In the genomic region with DNA sequence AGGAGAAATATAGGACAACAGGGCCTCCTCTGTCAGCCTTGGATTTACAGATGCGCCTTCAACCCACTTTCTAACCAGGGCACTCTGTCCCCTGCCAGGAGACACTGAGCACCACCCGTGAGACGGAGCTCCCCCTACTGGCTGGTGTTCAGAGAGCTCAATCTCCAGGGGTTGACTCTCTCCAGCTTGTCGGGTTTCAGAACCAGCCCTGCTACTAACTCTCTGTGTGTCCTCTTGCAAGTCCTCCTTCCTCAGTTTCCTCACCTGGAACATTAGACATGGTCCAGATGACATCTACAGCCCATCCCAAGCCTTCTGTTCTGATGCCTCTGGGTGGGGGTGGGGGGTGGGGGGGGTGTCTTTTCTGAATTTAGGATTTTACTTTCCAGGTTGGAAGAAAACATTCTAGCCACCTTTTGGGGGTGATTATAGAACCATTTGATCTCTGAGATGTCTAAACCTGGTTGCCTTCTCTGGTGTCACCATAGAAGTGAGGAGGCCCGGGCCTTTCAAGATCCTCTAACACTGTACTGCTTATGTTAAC, we compare ENCODE assay signal across 8 cellular contexts.
DNase-seq lines count a peak whose midpoint lies in the region; ATAC-seq, FAIRE-seq and TF ChIP-seq lines count a peak whose summit lies in the region.

No MANE protein-coding gene starts in this region.

- peak; percentile 37 to 67 (median 46) for DNase-seq in CD4-positive, alpha-beta T cell
- DNase-seq in H54 (ENCODE audit: insufficient read length, low spot score) (peak; percentile 84), NCI-H2227 treated with DMSO at 0.1 percent for 48 hours (lab: John Stamatoyannopoulos, UW) (peak; percentile 4), coronary artery (ENCODE audit: low spot score) (no peak)
- DNase-seq in activated CD4-positive, alpha-beta T cell treated with anti-CD3 and anti-CD28 coated beads, Interleukin-2, amount 10 ng/mL, durations not matched to agents 24 days and 14 days: peak; percentile 91
- DNase-seq in stimulated activated CD4-positive, alpha-beta T cell treated with anti-CD3 and anti-CD28 coated beads, TNF-alpha, amount 100 ng/mL, for 4 hours (ENCODE audit: low read depth in 3 of 3): peak; percentile 31 to 42 (median 40)

- no peak overlapping the region for H3K4me3 Mint-ChIP-seq in CD4-positive, alpha-beta T cell
- H3K4me3 Mint-ChIP-seq in activated CD4-positive, alpha-beta T cell treated with anti-CD3 and anti-CD28 coated beads, Interleukin-2, amount 10 ng/mL, durations not matched to agents 24 days and 14 days: no peak overlapping the region

- no peak overlapping the region for H3K4me3 ChIP-seq in coronary artery
- H3K4me3 ChIP-seq in liver (ENCODE audit: low read depth in 1 of 3, low read length in 3 of 3): no peak overlapping the region

- 31% methylated on average over 5 of the region's 5 CpGs for WGBS in liver

- no peaks in the 10 kb centered on the region for H3K9me3 ChIP-seq in CD4-positive, alpha-beta T cell (ENCODE audit: control insufficient read depth, low read length)
- no peaks in the 10 kb centered on the region for H3K9me3 ChIP-seq in liver (ENCODE audit: control insufficient read depth in 4 of 4, low read length in 3 of 4)

- H3K27ac ChIP-seq in CD4-positive, alpha-beta T cell (ENCODE audit: low read depth, low read length): no peak overlapping the region
- H3K27ac ChIP-seq in coronary artery (peak overlapping the region in 1 of 2 donors; percentile 5), liver (ENCODE audit: low read depth in 1 of 2, low read length in 2 of 2) (no peak overlapping the region)

- no peak for TF ChIP-seq POLR2A in H54 (IDR thresholded peaks at IDR 0.05; ENCODE audit: low read depth, low read length)

- H3K27me3 ChIP-seq in CD4-positive, alpha-beta T cell (ENCODE audit: control insufficient read depth, insufficient read depth, low read length): no peaks in the 10 kb centered on the region
- H3K27me3 ChIP-seq in liver (ENCODE audit: control insufficient read depth in 4 of 4, insufficient read depth in 4 of 4, low read length in 3 of 4): no peaks in the 10 kb centered on the region

- no peak overlapping the region for H3K9ac ChIP-seq in liver (ENCODE audit: low read depth in 1 of 2, low read length in 2 of 2)

- FAIRE-seq in H54 (lab: Jason Lieb, UNC): peak; percentile 86

- peak; percentile 88 to 91 for TF ChIP-seq RAD21 in liver (IDR thresholded peaks at IDR 0.05)

- H3K36me3 Mint-ChIP-seq in CD4-positive, alpha-beta T cell (ENCODE audit: low read depth): no peaks in the 10 kb centered on the region
- no peaks in the 10 kb centered on the region for H3K36me3 Mint-ChIP-seq in activated CD4-positive, alpha-beta T cell treated with anti-CD3 and anti-CD28 coated beads, Interleukin-2, amount 10 ng/mL, durations not matched to agents 24 days and 14 days (ENCODE audit: low read depth)

- CTCF ChIA-PET in CD4-positive, alpha-beta T cell (lab: Charles Lee): interaction anchor here (0.7 to 1.7 kb wide), 3 partner anchors 9 to 610 kb away, joined by 3 to 7 read pairs (median 4); no protein-coding TSS in a partner anchor

- no peaks in the 10 kb centered on the region for H3K9me3 Mint-ChIP-seq in CD4-positive, alpha-beta T cell
- H3K9me3 Mint-ChIP-seq in activated CD4-positive, alpha-beta T cell treated with anti-CD3 and anti-CD28 coated beads, Interleukin-2, amount 10 ng/mL, durations not matched to agents 24 days and 14 days: no peaks in the 10 kb centered on the region

- peak; percentile 46 for ATAC-seq in CD4-positive, alpha-beta T cell (ENCODE audit: poor library complexity)
- ATAC-seq in HG02970 (IDR thresholded peaks at IDR 0.05; ENCODE audit: low FRiP score, unreplicated experiment): no peak

- H3K4me1 Mint-ChIP-seq in CD4-positive, alpha-beta T cell (ENCODE audit: low read depth): no peaks in the 10 kb centered on the region
- no peaks in the 10 kb centered on the region for H3K4me1 Mint-ChIP-seq in activated CD4-positive, alpha-beta T cell treated with anti-CD3 and anti-CD28 coated beads, Interleukin-2, amount 10 ng/mL, durations not matched to agents 24 days and 14 days

- peak; percentile 58 for TF ChIP-seq CTCF in CD4-positive, alpha-beta T cell (IDR thresholded peaks at IDR 0.05)
- TF ChIP-seq CTCF in coronary artery (IDR thresholded peaks at IDR 0.05) (peak; percentile 48), liver (IDR thresholded peaks at IDR 0.05; ENCODE audit: low read depth, low read length, missing input control) (peak; percentile 75)

- peaks cover 0 to 10% (median 4%) of the 10 kb centered on the region in 4 donors for H3K4me1 ChIP-seq in liver (ENCODE audit: control insufficient read depth in 4 of 4, insufficient read depth in 4 of 4, low read length in 3 of 4)

- POLR2A ChIA-PET in CD4-positive, alpha-beta T cell (lab: Charles Lee): no interaction called here

- intact Hi-C loops in CD4-positive, alpha-beta T cell (cut with DNase I, micrococcal nuclease): loop anchor here in 1 of 2 experiments (5.0 to 10.0 kb wide), 2 partner anchors 403 to 540 kb away; no protein-coding TSS in a partner anchor
- intact Hi-C loops in activated CD4-positive, alpha-beta T cell treated with anti-CD3 and anti-CD28 coated beads, Interleukin-2, amount 10 ng/mL, durations not matched to agents 24 days and 14 days (cut with micrococcal nuclease): loop anchor here (1.0 to 10.0 kb wide), 3 partner anchors 235 to 537 kb away; no protein-coding TSS in a partner anchor

- no peaks in the 10 kb centered on the region for H3K36me3 ChIP-seq in liver (ENCODE audit: control insufficient read depth in 4 of 4, insufficient read depth in 3 of 4, low read depth in 1 of 4, low read length in 3 of 4)

- H3K27me3 Mint-ChIP-seq in CD4-positive, alpha-beta T cell: peaks cover 20% of the 10 kb centered on the region
- H3K27me3 Mint-ChIP-seq in activated CD4-positive, alpha-beta T cell treated with anti-CD3 and anti-CD28 coated beads, Interleukin-2, amount 10 ng/mL, durations not matched to agents 24 days and 14 days: peaks cover 4% of the 10 kb centered on the region

- H3K27ac Mint-ChIP-seq in CD4-positive, alpha-beta T cell: no peak overlapping the region
- H3K27ac Mint-ChIP-seq in activated CD4-positive, alpha-beta T cell treated with anti-CD3 and anti-CD28 coated beads, Interleukin-2, amount 10 ng/mL, durations not matched to agents 24 days and 14 days: no peak overlapping the region

TF ChIP-seq in liver, 16 proteins besides CTCF, POLR2A, EP300 and RAD21 (continues in another document):
- TF ChIP-seq, protein P1, sequence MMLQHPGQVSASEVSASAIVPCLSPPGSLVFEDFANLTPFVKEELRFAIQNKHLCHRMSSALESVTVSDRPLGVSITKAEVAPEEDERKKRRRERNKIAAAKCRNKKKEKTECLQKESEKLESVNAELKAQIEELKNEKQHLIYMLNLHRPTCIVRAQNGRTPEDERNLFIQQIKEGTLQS (IDR thresholded peaks at IDR 0.05): no peak
- TF ChIP-seq EGR1 (IDR thresholded peaks at IDR 0.05; ENCODE audit: low read depth in 2 of 2) (no peak), HNF4A (conservative IDR thresholded peaks at IDR 0.05) (no peak), GABPA (IDR thresholded peaks at IDR 0.05 in 1 of 2, conservative IDR thresholded peaks at IDR 0.05 in 1 of 2) (no peak), HNF4G (IDR thresholded peaks at IDR 0.05) (no peak), NR2F2 (IDR thresholded peaks at IDR 0.05) (no peak), JUND (IDR thresholded peaks at IDR 0.05) (no peak), RXRA (IDR thresholded peaks at IDR 0.05) (no peak), FOXA2 (IDR thresholded peaks at IDR 0.05) (no peak), FOXA1 (IDR thresholded peaks at IDR 0.05) (no peak)
- TF ChIP-seq, protein P2, sequence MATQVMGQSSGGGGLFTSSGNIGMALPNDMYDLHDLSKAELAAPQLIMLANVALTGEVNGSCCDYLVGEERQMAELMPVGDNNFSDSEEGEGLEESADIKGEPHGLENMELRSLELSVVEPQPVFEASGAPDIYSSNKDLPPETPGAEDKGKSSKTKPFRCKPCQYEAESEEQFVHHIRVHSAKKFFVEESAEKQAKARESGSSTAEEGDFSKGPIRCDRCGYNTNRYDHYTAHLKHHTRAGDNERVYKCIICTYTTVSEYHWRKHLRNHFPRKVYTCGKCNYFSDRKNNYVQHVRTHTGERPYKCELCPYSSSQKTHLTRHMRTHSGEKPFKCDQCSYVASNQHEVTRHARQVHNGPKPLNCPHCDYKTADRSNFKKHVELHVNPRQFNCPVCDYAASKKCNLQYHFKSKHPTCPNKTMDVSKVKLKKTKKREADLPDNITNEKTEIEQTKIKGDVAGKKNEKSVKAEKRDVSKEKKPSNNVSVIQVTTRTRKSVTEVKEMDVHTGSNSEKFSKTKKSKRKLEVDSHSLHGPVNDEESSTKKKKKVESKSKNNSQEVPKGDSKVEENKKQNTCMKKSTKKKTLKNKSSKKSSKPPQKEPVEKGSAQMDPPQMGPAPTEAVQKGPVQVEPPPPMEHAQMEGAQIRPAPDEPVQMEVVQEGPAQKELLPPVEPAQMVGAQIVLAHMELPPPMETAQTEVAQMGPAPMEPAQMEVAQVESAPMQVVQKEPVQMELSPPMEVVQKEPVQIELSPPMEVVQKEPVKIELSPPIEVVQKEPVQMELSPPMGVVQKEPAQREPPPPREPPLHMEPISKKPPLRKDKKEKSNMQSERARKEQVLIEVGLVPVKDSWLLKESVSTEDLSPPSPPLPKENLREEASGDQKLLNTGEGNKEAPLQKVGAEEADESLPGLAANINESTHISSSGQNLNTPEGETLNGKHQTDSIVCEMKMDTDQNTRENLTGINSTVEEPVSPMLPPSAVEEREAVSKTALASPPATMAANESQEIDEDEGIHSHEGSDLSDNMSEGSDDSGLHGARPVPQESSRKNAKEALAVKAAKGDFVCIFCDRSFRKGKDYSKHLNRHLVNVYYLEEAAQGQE (IDR thresholded peaks at IDR 0.05): no peak
- TF ChIP-seq, protein P3, sequence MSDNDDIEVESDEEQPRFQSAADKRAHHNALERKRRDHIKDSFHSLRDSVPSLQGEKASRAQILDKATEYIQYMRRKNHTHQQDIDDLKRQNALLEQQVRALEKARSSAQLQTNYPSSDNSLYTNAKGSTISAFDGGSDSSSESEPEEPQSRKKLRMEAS (IDR thresholded peaks at IDR 0.05): no peak
- TF ChIP-seq, protein P4, sequence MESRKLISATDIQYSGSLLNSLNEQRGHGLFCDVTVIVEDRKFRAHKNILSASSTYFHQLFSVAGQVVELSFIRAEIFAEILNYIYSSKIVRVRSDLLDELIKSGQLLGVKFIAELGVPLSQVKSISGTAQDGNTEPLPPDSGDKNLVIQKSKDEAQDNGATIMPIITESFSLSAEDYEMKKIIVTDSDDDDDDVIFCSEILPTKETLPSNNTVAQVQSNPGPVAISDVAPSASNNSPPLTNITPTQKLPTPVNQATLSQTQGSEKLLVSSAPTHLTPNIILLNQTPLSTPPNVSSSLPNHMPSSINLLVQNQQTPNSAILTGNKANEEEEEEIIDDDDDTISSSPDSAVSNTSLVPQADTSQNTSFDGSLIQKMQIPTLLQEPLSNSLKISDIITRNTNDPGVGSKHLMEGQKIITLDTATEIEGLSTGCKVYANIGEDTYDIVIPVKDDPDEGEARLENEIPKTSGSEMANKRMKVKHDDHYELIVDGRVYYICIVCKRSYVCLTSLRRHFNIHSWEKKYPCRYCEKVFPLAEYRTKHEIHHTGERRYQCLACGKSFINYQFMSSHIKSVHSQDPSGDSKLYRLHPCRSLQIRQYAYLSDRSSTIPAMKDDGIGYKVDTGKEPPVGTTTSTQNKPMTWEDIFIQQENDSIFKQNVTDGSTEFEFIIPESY (IDR thresholded peaks at IDR 0.05): no peak
